10 cellular contexts compared by ENCODE assay signal in the genomic region with DNA sequence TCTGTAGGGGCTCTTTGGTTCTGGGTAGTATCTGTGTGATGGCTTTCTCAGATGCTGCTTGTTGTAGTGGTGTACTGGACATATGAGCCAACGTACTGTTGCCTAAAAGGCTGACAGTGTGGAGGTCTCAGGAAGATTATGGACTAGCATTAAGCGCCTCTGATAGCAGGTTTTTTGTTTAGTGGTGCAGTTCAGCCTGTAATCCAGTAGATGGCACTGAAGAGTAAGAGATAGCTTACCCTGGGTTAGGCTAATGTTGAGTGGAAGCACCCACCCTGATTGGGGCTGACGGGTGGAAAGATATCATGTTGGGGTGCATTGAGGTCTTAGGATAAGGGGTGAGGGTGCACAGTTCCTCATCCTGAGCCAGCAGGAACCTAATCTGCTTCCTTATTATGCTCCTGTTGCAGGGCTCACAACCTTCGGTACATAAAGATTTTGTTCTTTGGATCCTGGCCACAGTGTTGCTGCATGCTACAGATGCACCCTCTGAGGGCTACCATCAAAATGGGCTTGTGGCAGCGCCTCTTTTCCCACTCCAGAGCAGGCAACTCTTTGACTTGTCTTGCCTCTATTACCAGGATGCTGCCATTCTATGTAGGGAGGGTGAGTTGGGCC.
DNase-seq lines count a peak whose midpoint lies in the region; ATAC-seq lines count a peak whose summit lies in the region.
"Had no signal": no experiment of that assay in that cellular context is flagged by ENCODE, and none has a peak within 500 bp of the region (broad histone marks: within the 10 kb centered on the region; RNA-seq: fewer than 3 reads in every experiment).

No MANE protein-coding gene starts in this region.

- no peak overlapping the region for H3K27ac Mint-ChIP-seq in activated T-helper 17 cell treated with anti-CD3 and anti-CD28 coated beads, Interleukin-2, amount 50 U/mL, for 72 hours
- H3K27ac Mint-ChIP-seq: T-helper 17 cell had no signal

- H3K27me3 ChIP-seq in H7 (ENCODE audit: control insufficient read depth, insufficient read depth, low read length): no peaks in the 10 kb centered on the region

- ATAC-seq in activated T-helper 17 cell treated with anti-CD3 and anti-CD28 coated beads, Interleukin-2, amount 50 U/mL, for 72 hours (replicated peaks): no peak
- ATAC-seq in GM21360 (IDR thresholded peaks at IDR 0.05; ENCODE audit: unreplicated experiment) (no peak), HG02870 (IDR thresholded peaks at IDR 0.05; ENCODE audit: unreplicated experiment) (no peak)
- ATAC-seq: T-helper 17 cell had no signal

- H3K4me3 ChIP-seq in H7 (ENCODE audit: insufficient read depth, low read depth, low read length): no peak overlapping the region

- H3K36me3 ChIP-seq in H7 (replicated peaks; ENCODE audit: control insufficient read depth, insufficient read depth, low read length): no peaks in the 10 kb centered on the region

- H3K27me3 Mint-ChIP-seq in activated T-helper 17 cell treated with anti-CD3 and anti-CD28 coated beads, Interleukin-2, amount 50 U/mL, for 72 hours: peaks cover 13% of the 10 kb centered on the region

- H3K36me3 Mint-ChIP-seq in activated T-helper 17 cell treated with anti-CD3 and anti-CD28 coated beads, Interleukin-2, amount 50 U/mL, for 72 hours (ENCODE audit: low read depth): no peaks in the 10 kb centered on the region

- H3K9me3 Mint-ChIP-seq in activated T-helper 17 cell treated with anti-CD3 and anti-CD28 coated beads, Interleukin-2, amount 50 U/mL, for 72 hours: peaks cover 14% of the 10 kb centered on the region

- no peak overlapping the region for H3K4me3 Mint-ChIP-seq in activated T-helper 17 cell treated with anti-CD3 and anti-CD28 coated beads, Interleukin-2, amount 50 U/mL, for 72 hours
- H3K4me3 Mint-ChIP-seq: T-helper 17 cell had no signal

- no peaks in the 10 kb centered on the region for H3K4me1 Mint-ChIP-seq in activated T-helper 17 cell treated with anti-CD3 and anti-CD28 coated beads, Interleukin-2, amount 50 U/mL, for 72 hours
- H3K4me1 Mint-ChIP-seq: T-helper 17 cell had no signal

- DNase-seq in COR-L47 (lab: John Stamatoyannopoulos, UW) (peak; percentile 3), H7 (peak; percentile 35), SK-N-DZ (ENCODE audit: low spot score) (peak; percentile 35), iris pigment epithelial cell (ENCODE audit: low read depth) (peak; percentile 1)
- DNase-seq in activated naive CD4-positive, alpha-beta T cell treated with Interleukin-2 at 50 U/mL for 16 hours: no peak
- DNase-seq: stimulated activated CD4-positive, alpha-beta T cell treated with anti-CD3 and anti-CD28 coated beads, Interleukin-1b, Interleukin-23, amount 100 ng/mL, for 48 hours; T-helper 17 cell had no signal
